In the genomic region with DNA sequence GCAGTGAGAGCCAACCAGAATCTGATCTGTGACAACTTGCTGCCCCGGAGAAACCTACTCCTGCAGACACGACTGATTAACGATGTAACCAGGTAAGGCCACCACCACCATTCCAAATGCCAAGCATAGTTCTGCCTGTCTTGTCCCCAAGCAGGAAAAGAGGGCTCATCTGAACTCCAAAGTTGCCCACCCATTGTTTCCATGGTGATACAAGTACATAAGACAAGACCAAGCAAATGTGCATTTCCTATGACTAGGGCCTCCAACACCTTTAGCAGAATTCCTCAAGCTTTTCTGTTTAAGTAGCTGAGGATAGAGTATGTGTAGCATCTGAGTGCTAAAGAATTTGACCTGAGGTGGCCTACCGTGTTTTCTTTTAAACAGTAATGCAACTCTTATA, we compare ENCODE assay signal across 26 cellular contexts.
"Had no signal": no experiment of that assay in that cellular context is flagged by ENCODE, and none has a peak within 500 bp of the region (broad histone marks: within the 10 kb centered on the region; RNA-seq: fewer than 3 reads in every experiment).

No MANE protein-coding gene starts in this region.

- H3K27ac ChIP-seq: colonic mucosa, esophagus muscularis mucosa, foreskin keratinocyte, gastrocnemius medialis, heart right ventricle, left lung, lower lobe of right lung had no signal

- H3K4me3 Mint-ChIP-seq: dendritic cell treated with granulocyte-macrophage colony-stimulating factor and Interleukin-4, amounts not matched to agents 40 ng/mL and 50 ng/mL, for 4 days; effector memory CD8-positive, alpha-beta T cell; endodermal cell; immature natural killer cell had no signal

- H3K36me3 Mint-ChIP-seq: immature natural killer cell had no signal

- DNase-seq: cerebellar nuclear complex; colonic mucosa; cortex of kidney; effector CD8-positive, alpha-beta T cell; effector memory CD8-positive, alpha-beta T cell; endodermal cell; foreskin keratinocyte; gastrocnemius medialis; glutamatergic neuron; head of caudate nucleus; heart right ventricle; hippocampal formation; immature natural killer cell; islet precursor cell; kidney; kidney glomerular epithelial cell; left colon; left lung; left ventricle myocardium superior; lower lobe of right lung; mesenchymal stem cell; midbrain had no signal

- H3K27me3 ChIP-seq: colonic mucosa, esophagus muscularis mucosa, foreskin keratinocyte, gastrocnemius medialis, left lung had no signal

- H3K4me3 ChIP-seq: colonic mucosa, esophagus muscularis mucosa, gastrocnemius medialis, heart right ventricle, left lung, lower lobe of right lung had no signal

- H3K4me1 ChIP-seq: colonic mucosa, esophagus muscularis mucosa, foreskin keratinocyte, gastrocnemius medialis, heart right ventricle, left lung, lower lobe of right lung had no signal

- FAIRE-seq: endometrium, endothelial cell of umbilical vein, kidney had no signal

- H3K9me3 ChIP-seq: colonic mucosa, esophagus muscularis mucosa, gastrocnemius medialis, heart right ventricle, left lung, lower lobe of right lung had no signal

- H3K27me3 Mint-ChIP-seq: dendritic cell treated with granulocyte-macrophage colony-stimulating factor and Interleukin-4, amounts not matched to agents 40 ng/mL and 50 ng/mL, for 4 days had no signal

- H3K9me3 Mint-ChIP-seq: dendritic cell treated with granulocyte-macrophage colony-stimulating factor and Interleukin-4, amounts not matched to agents 40 ng/mL and 50 ng/mL, for 4 days; endodermal cell; immature natural killer cell had no signal

- H3K36me3 ChIP-seq: colonic mucosa, gastrocnemius medialis, heart right ventricle, left lung, lower lobe of right lung had no signal

- H3K27ac Mint-ChIP-seq: dendritic cell treated with granulocyte-macrophage colony-stimulating factor and Interleukin-4, amounts not matched to agents 40 ng/mL and 50 ng/mL, for 4 days; effector memory CD8-positive, alpha-beta T cell; endodermal cell; immature natural killer cell had no signal

- H3K4me1 Mint-ChIP-seq: immature natural killer cell had no signal
